21 cellular contexts compared by ENCODE assay signal in genomic region chr9:87071473-87071872, GRCh38.
"Had no signal": no experiment of that assay in that cellular context is flagged by ENCODE, and none has a peak within 500 bp of the region (broad histone marks: within the 10 kb centered on the region; RNA-seq: fewer than 3 reads in every experiment).

No MANE protein-coding gene starts in this region.

- H3K4me1 ChIP-seq: adrenal gland, ascending aorta, colonic mucosa, upper lobe of left lung had no signal

- DNase-seq: activated CD4-positive, alpha-beta T cell treated with anti-CD3 and anti-CD28 coated beads for 1 hour; activated T-cell treated with anti-CD3 and anti-CD28 coated beads, Interleukin-2, amount 50 U/mL, for 24 hours; adrenal gland; brain microvascular endothelial cell; colonic mucosa; dorsolateral prefrontal cortex; foreskin fibroblast; kidney glomerular epithelial cell; left ventricle myocardium inferior; naive thymus-derived CD8-positive, alpha-beta T cell; retina; sigmoid colon; stimulated activated CD4-positive, alpha-beta T cell treated with anti-CD3 and anti-CD28 coated beads, Interleukin-4, amount 100 ng/mL, for 1 hour; stimulated activated naive CD4-positive, alpha-beta T cell; T-helper 1 cell; upper lobe of left lung; WERI-Rb-1 had no signal

- H3K27me3 ChIP-seq: adrenal gland, ascending aorta, brain microvascular endothelial cell, colonic mucosa, dorsolateral prefrontal cortex, sigmoid colon, upper lobe of left lung had no signal

- H3K9me3 ChIP-seq: adrenal gland, ascending aorta, colonic mucosa, left ventricle myocardium inferior, sigmoid colon, thoracic aorta, upper lobe of left lung had no signal

- H3K27ac ChIP-seq: adrenal gland, ascending aorta, brain microvascular endothelial cell, colonic mucosa, dorsolateral prefrontal cortex, left ventricle myocardium inferior, sigmoid colon, thoracic aorta, upper lobe of left lung, WERI-Rb-1 had no signal

- H3K4me3 ChIP-seq: adrenal gland, ascending aorta, colonic mucosa, dorsolateral prefrontal cortex, left ventricle myocardium inferior, sigmoid colon, thoracic aorta, upper lobe of left lung had no signal

- ATAC-seq: activated naive CD4-positive, alpha-beta T cell treated with anti-CD3 and anti-CD28 coated beads, Interleukin-2, amount 50 U/mL, for 72 hours; activated T-helper 17 cell treated with anti-CD3 and anti-CD28 coated beads, Interleukin-2, amount 50 U/mL, for 72 hours; naive thymus-derived CD8-positive, alpha-beta T cell had no signal

- H3K36me3 ChIP-seq: adrenal gland, ascending aorta, brain microvascular endothelial cell, colonic mucosa, left ventricle myocardium inferior, sigmoid colon, thoracic aorta, upper lobe of left lung, WERI-Rb-1 had no signal
